ENCODE assay signal across 17 cellular contexts in genomic region chr1:164614316-164614715, GRCh38. TPM values are rescaled to one million over a fixed set of nuclear protein-coding genes. Genes with fewer than 3 reads are reported as not detected.
"Had no signal": no experiment of that assay in that cellular context is flagged by ENCODE, and none has a peak within 500 bp of the region (broad histone marks: within the 10 kb centered on the region; RNA-seq: fewer than 3 reads in every experiment).

No MANE protein-coding gene starts in this region.

- H3K4me3 ChIP-seq: dorsolateral prefrontal cortex, mucosa of descending colon, pancreas, stomach had no signal

- H3K9me3 ChIP-seq: mucosa of descending colon, pancreas, stomach had no signal

- ATAC-seq: mucosa of descending colon; pancreas; sciatic nerve; stimulated activated effector memory CD8-positive, alpha-beta T cell treated with anti-CD3 and anti-CD28 coated beads, Interleukin-12 subunit alpha, Interleukin-12 subunit beta, amount 100 ng/mL, for 72 hours; T-cell had no signal

- H3K36me3 ChIP-seq: brain microvascular endothelial cell, pancreas, stomach had no signal

- FAIRE-seq: colon, pancreas had no signal

- H3K27ac ChIP-seq: brain microvascular endothelial cell, dorsolateral prefrontal cortex had no signal

- H3K27me3 ChIP-seq: brain microvascular endothelial cell, dorsolateral prefrontal cortex, pancreas, stomach had no signal

- DNase-seq: activated B cell treated with CpG ODN at 0.5 μM for 24 hours; activated CD4-positive, alpha-beta memory T cell treated with anti-CD3 and anti-CD28 coated beads for 36 hours; activated CD4-positive, alpha-beta T cell treated with anti-CD3 and anti-CD28 coated beads for 4 hours; activated naive CD8-positive, alpha-beta T cell treated with anti-CD3 and anti-CD28 coated beads for 36 hours; amniotic stem cell; brain microvascular endothelial cell; central memory CD4-positive, alpha-beta T cell; dorsolateral prefrontal cortex; mucosa of descending colon; naive B cell; pancreas; stimulated activated CD4-positive, alpha-beta T cell treated with anti-CD3 and anti-CD28 coated beads, Interleukin-4, amount 100 ng/mL, for 24 hours; stomach; T-cell had no signal

RNA-seq across cellular contexts. Expression of gene PBX1, which starts 55.3 kb away (rescaled TPM):
- total RNA-seq: activated B cell treated with CpG ODN at 0.5 μM for 24 hours had no signal
